ENCODE assay signal across 1 cellular context in the genomic region with DNA sequence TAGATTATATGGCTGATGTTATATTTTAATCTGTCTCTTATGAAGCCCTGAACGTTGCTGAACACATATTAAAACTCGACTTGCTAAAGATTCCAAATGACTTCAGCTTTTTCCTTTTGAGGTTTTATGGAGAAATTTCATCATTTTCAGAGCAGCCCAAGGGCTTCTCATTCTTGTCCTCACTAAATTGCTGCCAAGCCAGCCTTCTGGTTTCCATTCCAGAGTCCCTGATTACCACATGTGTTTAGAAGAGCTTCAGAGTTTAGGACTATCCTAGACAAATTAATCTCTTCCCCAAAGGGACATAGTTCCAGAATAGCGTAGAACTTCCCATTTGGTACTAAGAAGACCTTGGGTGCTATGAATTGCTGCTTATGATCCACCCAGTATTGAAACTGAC.
TF ChIP-seq lines count a peak whose summit lies in the region.

No MANE protein-coding gene starts in this region.

TF ChIP-seq in WTC11, 78 proteins besides CTCF, POLR2A, EP300 and RAD21 (continued from another document):
- TF ChIP-seq, protein P1, sequence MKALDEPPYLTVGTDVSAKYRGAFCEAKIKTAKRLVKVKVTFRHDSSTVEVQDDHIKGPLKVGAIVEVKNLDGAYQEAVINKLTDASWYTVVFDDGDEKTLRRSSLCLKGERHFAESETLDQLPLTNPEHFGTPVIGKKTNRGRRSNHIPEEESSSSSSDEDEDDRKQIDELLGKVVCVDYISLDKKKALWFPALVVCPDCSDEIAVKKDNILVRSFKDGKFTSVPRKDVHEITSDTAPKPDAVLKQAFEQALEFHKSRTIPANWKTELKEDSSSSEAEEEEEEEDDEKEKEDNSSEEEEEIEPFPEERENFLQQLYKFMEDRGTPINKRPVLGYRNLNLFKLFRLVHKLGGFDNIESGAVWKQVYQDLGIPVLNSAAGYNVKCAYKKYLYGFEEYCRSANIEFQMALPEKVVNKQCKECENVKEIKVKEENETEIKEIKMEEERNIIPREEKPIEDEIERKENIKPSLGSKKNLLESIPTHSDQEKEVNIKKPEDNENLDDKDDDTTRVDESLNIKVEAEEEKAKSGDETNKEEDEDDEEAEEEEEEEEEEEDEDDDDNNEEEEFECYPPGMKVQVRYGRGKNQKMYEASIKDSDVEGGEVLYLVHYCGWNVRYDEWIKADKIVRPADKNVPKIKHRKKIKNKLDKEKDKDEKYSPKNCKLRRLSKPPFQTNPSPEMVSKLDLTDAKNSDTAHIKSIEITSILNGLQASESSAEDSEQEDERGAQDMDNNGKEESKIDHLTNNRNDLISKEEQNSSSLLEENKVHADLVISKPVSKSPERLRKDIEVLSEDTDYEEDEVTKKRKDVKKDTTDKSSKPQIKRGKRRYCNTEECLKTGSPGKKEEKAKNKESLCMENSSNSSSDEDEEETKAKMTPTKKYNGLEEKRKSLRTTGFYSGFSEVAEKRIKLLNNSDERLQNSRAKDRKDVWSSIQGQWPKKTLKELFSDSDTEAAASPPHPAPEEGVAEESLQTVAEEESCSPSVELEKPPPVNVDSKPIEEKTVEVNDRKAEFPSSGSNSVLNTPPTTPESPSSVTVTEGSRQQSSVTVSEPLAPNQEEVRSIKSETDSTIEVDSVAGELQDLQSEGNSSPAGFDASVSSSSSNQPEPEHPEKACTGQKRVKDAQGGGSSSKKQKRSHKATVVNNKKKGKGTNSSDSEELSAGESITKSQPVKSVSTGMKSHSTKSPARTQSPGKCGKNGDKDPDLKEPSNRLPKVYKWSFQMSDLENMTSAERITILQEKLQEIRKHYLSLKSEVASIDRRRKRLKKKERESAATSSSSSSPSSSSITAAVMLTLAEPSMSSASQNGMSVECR (CRISPR knock-in tag; IDR thresholded peaks at IDR 0.05; ENCODE audit: borderline replicate concordance) = no peak
